In the genomic region with DNA sequence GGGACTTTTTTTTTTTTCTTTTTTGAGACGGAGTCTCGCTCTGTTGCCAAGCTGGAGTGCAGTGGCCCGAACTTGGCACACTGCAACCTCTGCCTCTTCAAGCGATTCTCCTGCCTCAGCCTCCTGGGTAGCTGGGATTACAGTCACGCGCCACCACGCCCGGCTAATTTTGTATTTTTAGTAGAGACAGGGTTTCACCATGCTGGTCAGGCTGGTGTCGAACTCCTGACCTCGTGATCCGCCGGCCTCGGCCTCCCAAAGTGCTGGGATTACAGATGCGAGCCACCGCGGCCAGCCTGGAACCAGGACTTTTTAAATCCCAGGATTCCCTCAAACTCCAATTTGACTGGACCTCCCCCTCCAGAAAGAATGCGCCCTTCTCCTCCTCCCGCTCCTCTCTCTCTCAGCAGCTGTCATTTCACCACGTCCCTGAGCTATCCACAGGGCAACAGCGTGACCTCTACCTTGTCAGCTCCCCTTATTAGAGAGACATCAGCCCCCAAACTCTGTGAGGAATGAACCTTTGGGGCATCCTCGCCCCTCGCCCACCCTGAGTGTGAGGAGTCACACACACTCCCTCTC, we compare ENCODE assay signal across 8 cellular contexts. TPM values are rescaled to one million over a fixed set of nuclear protein-coding genes. Genes with fewer than 3 reads are reported as not detected.
A peak's percentile ranks its signal among the peaks of the same experiment; 100 is the strongest.
DNase-seq lines count a peak whose midpoint lies in the region; ATAC-seq, FAIRE-seq and TF ChIP-seq lines count a peak whose summit lies in the region.
"Not testable (repeated sequence)": the region's sequence is repeated elsewhere in the genome, so short reads cannot be mapped to it uniquely, and the experiment has no call there.

No MANE protein-coding gene starts in this region.

- not testable (repeated sequence) for H3K9me2 ChIP-seq in SU-DHL-6 (replicated peaks; ENCODE audit: insufficient read depth, low read length)

- H3K27me3 Mint-ChIP-seq in HFFc6 (ENCODE audit: insufficient read depth); activated naive CD8-positive, alpha-beta T cell treated with anti-CD3 and anti-CD28 coated beads, Interleukin-2, amount 10 ng/mL, durations not matched to agents 7 days and 5 days; nephron progenitor cell (ENCODE audit: low read depth, poor library complexity); stimulated activated naive CD8-positive, alpha-beta T cell treated with anti-CD3 and anti-CD28 coated beads, Interleukin-15, amount 100 ng/mL, for 72 hours: not testable (repeated sequence)
- peaks cover 22% of the 10 kb centered on the region for H3K27me3 Mint-ChIP-seq in endothelial cell (ENCODE audit: unreplicated experiment)

- H3K36me3 Mint-ChIP-seq in HFFc6 (ENCODE audit: low read depth) (peaks cover 40% of the 10 kb centered on the region), endothelial cell (ENCODE audit: low read depth, unreplicated experiment) (peaks cover 50% of the 10 kb centered on the region), nephron progenitor cell (ENCODE audit: low read depth) (peaks cover 42% of the 10 kb centered on the region)
- peaks cover 50% of the 10 kb centered on the region for H3K36me3 Mint-ChIP-seq in activated naive CD8-positive, alpha-beta T cell treated with anti-CD3 and anti-CD28 coated beads, Interleukin-2, amount 10 ng/mL, durations not matched to agents 7 days and 5 days

- H4K20me1 ChIP-seq in SU-DHL-6 (ENCODE audit: low read depth, low read length); keratinocyte (ENCODE audit: control insufficient read depth, extremely low read depth, insufficient read depth, low read length): not testable (repeated sequence)

- H3K4me2 ChIP-seq in SU-DHL-6 (ENCODE audit: low read depth, low read length, poor library complexity, severe bottlenecking), result peak overlapping the region; percentile 91
- H3K4me2 ChIP-seq in keratinocyte (ENCODE audit: control insufficient read depth, extremely low read depth, insufficient read depth, low read depth, low read length), result peak overlapping the region; percentile 95

- not testable (repeated sequence) for H3K27me3 ChIP-seq in SU-DHL-6 (ENCODE audit: low read length); keratinocyte (ENCODE audit: control insufficient read depth, extremely low read depth, insufficient read depth, low read length)

- H3K9me1 ChIP-seq in keratinocyte (ENCODE audit: control insufficient read depth, extremely low read depth, insufficient read depth, low read length), result not testable (repeated sequence)

- POLR2A ChIA-PET in activated naive CD8-positive, alpha-beta T cell treated with anti-CD3 and anti-CD28 coated beads, Interleukin-2, amount 10 ng/mL, durations not matched to agents 7 days and 5 days (lab: Charles Lee), result interaction anchor here (3.1 to 8.4 kb wide), 7 partner anchors 8 to 59 kb away, joined by 12 to 145 read pairs (median 57); partner anchors contain the start of genes MYL6, MYL6B, RPL41 and SMARCC2

- not testable (repeated sequence) for H3K9me3 Mint-ChIP-seq in HFFc6; activated naive CD8-positive, alpha-beta T cell treated with anti-CD3 and anti-CD28 coated beads, Interleukin-2, amount 10 ng/mL, durations not matched to agents 7 days and 5 days; endothelial cell (ENCODE audit: unreplicated experiment); nephron progenitor cell; stimulated activated naive CD8-positive, alpha-beta T cell treated with anti-CD3 and anti-CD28 coated beads, Interleukin-15, amount 100 ng/mL, for 72 hours

- H3K4me3 ChIP-seq in AG10803 (ENCODE audit: low read length) (peak overlapping the region; percentile 92), SU-DHL-6 (ENCODE audit: insufficient read depth, low read length, poor library complexity, severe bottlenecking) (peak overlapping the region; percentile 80), keratinocyte (ENCODE audit: control insufficient read depth in 2 of 3, extremely low read depth in 1 of 3, insufficient read depth in 2 of 3, low read depth in 1 of 3, low read length in 3 of 3) (peak overlapping the region in 2 of 3 experiments; percentile 94 to 96)

- not testable (repeated sequence) for H2AFZ ChIP-seq in SU-DHL-6 (ENCODE audit: low read depth, low read length, severe bottlenecking); keratinocyte (ENCODE audit: control insufficient read depth, low read length)

- not testable (repeated sequence) for FAIRE-seq in keratinocyte (lab: Jason Lieb, UNC)

- H3K9ac ChIP-seq in SU-DHL-6 (ENCODE audit: low read length) (peak overlapping the region; percentile 87), keratinocyte (ENCODE audit: control insufficient read depth, extremely low read depth, insufficient read depth, low read length) (peak overlapping the region; percentile 91)

- peak overlapping the region; percentile 93 for H3K4me3 Mint-ChIP-seq in HFFc6
- H3K4me3 Mint-ChIP-seq in activated naive CD8-positive, alpha-beta T cell treated with anti-CD3 and anti-CD28 coated beads, Interleukin-2, amount 10 ng/mL, durations not matched to agents 7 days and 5 days, result peak overlapping the region; percentile 100
- H3K4me3 Mint-ChIP-seq in endothelial cell (ENCODE audit: unreplicated experiment), result peak overlapping the region; percentile 98
- peak overlapping the region; percentile 92 for H3K4me3 Mint-ChIP-seq in nephron progenitor cell
- H3K4me3 Mint-ChIP-seq in stimulated activated naive CD8-positive, alpha-beta T cell treated with anti-CD3 and anti-CD28 coated beads, Interleukin-15, amount 100 ng/mL, for 72 hours, result peak overlapping the region; percentile 96 to 99

- not testable (repeated sequence) for H3K9me3 ChIP-seq in SU-DHL-6 (ENCODE audit: insufficient read depth, low read length); keratinocyte (ENCODE audit: control insufficient read depth, low read depth, low read length)

- ATAC-seq in activated naive CD8-positive, alpha-beta T cell treated with anti-CD3 and anti-CD28 coated beads, Interleukin-2, amount 10 ng/mL, durations not matched to agents 7 days and 5 days (ENCODE audit: low read depth); stimulated activated naive CD8-positive, alpha-beta T cell treated with anti-CD3 and anti-CD28 coated beads, Interleukin-15, amount 100 ng/mL, for 72 hours: not testable (repeated sequence)

- peaks cover 41% of the 10 kb centered on the region for H3K4me1 Mint-ChIP-seq in HFFc6 (ENCODE audit: low read depth)
- H3K4me1 Mint-ChIP-seq in activated naive CD8-positive, alpha-beta T cell treated with anti-CD3 and anti-CD28 coated beads, Interleukin-2, amount 10 ng/mL, durations not matched to agents 7 days and 5 days, result peaks cover 51% of the 10 kb centered on the region
- H3K4me1 Mint-ChIP-seq in endothelial cell (ENCODE audit: unreplicated experiment), result peaks cover 49% of the 10 kb centered on the region
- H3K4me1 Mint-ChIP-seq in nephron progenitor cell, result peaks cover 44% of the 10 kb centered on the region
- H3K4me1 Mint-ChIP-seq in stimulated activated naive CD8-positive, alpha-beta T cell treated with anti-CD3 and anti-CD28 coated beads, Interleukin-15, amount 100 ng/mL, for 72 hours, result peaks cover 78% of the 10 kb centered on the region

- TF ChIP-seq CTCF in AG10803 (conservative IDR thresholded peaks at IDR 0.05; ENCODE audit: low read length); HFFc6 (IDR thresholded peaks at IDR 0.05); SU-DHL-6 (IDR thresholded peaks at IDR 0.05; ENCODE audit: insufficient read depth, low read length, poor library complexity, severe bottlenecking); endothelial cell (IDR thresholded peaks at IDR 0.05; ENCODE audit: unreplicated experiment); keratinocyte (optimal IDR thresholded peaks at IDR 0.05 in 1 of 3, IDR thresholded peaks at IDR 0.05 in 1 of 3, conservative IDR thresholded peaks at IDR 0.05 in 1 of 3; ENCODE audit: extremely low read depth in 1 of 3, insufficient read depth in 2 of 3, low read length in 3 of 3); nephron progenitor cell (IDR thresholded peaks at IDR 0.05): not testable (repeated sequence)

- peaks cover 21% of the 10 kb centered on the region for H3K4me1 ChIP-seq in keratinocyte (ENCODE audit: control insufficient read depth, extremely low read depth, insufficient read depth, low read length)

- dilution Hi-C loops in keratinocyte (cut with MboI; ENCODE audit: extremely low pct_ligation_motif_present, low sequenced_read_pairs), result loop anchor here (10.0 kb wide), 1 partner anchor 45 kb away; no protein-coding TSS in a partner anchor

- H3F3A ChIP-seq in SU-DHL-6 (ENCODE audit: insufficient read depth), result peaks cover 15% of the 10 kb centered on the region

- H3K36me3 ChIP-seq in SU-DHL-6 (ENCODE audit: low read length), result not testable (repeated sequence)
- peaks cover 32 to 36% of the 10 kb centered on the region in 2 experiments for H3K36me3 ChIP-seq in keratinocyte (ENCODE audit: control insufficient read depth in 2 of 2, extremely low read depth in 1 of 2, insufficient read depth in 2 of 2, low read length in 2 of 2)

- H3K27ac ChIP-seq in SU-DHL-6 (ENCODE audit: low read depth, low read length), result peak overlapping the region; percentile 61
- H3K27ac ChIP-seq in keratinocyte (ENCODE audit: control insufficient read depth, insufficient read depth, low read length), result not testable (repeated sequence)

- peaks cover 15% of the 10 kb centered on the region; the same call in 1 of the 2 replicates for H3K79me2 ChIP-seq in SU-DHL-6 (ENCODE audit: insufficient read depth, low read length)
- H3K79me2 ChIP-seq in keratinocyte (ENCODE audit: control insufficient read depth, insufficient read depth, low read length), result peaks cover 21% of the 10 kb centered on the region

- H3K27ac Mint-ChIP-seq in HFFc6 (peak overlapping the region; percentile 94), endothelial cell (ENCODE audit: unreplicated experiment) (peak overlapping the region; percentile 59)
- H3K27ac Mint-ChIP-seq in activated naive CD8-positive, alpha-beta T cell treated with anti-CD3 and anti-CD28 coated beads, Interleukin-2, amount 10 ng/mL, durations not matched to agents 7 days and 5 days, result peak overlapping the region; percentile 97
- H3K27ac Mint-ChIP-seq in nephron progenitor cell, result not testable (repeated sequence)
- H3K27ac Mint-ChIP-seq in stimulated activated naive CD8-positive, alpha-beta T cell treated with anti-CD3 and anti-CD28 coated beads, Interleukin-15, amount 100 ng/mL, for 72 hours, result peak overlapping the region; percentile 7 to 16

- not testable (repeated sequence) for DNase-seq in AG10803 (ENCODE audit: low read depth); HFFc6; activated naive CD8-positive, alpha-beta T cell treated with anti-CD3 and anti-CD28 coated beads, Interleukin-2, amount 10 ng/mL, durations not matched to agents 7 days and 5 days; endothelial cell (ENCODE audit: low spot score); keratinocyte (ENCODE audit: low read depth, low spot score); nephron progenitor cell; stimulated activated naive CD8-positive, alpha-beta T cell treated with anti-CD3 and anti-CD28 coated beads, Interleukin-15, amount 100 ng/mL, for 72 hours

RNA-seq across cellular contexts. Expression of gene ESYT1, which starts 1.9 kb away (rescaled TPM):
- 100 to 1,000 TPM; 136 to 174 (median 151) TPM for total RNA-seq in HFFc6 (2021; fragmentation: NEBNext Ultra II Directional; extraction: Animal tissue kit (Norgen Biotek cat#: 25700))
- total RNA-seq in activated naive CD8-positive, alpha-beta T cell treated with anti-CD3 and anti-CD28 coated beads, Interleukin-2, amount 10 ng/mL, durations not matched to agents 7 days and 5 days, result 100 to 1,000 TPM; 251 TPM
- 302 TPM for total RNA-seq in endothelial cell (ENCODE audit: unreplicated experiment)
- polyA plus RNA-seq in keratinocyte, result 140 to 205 TPM (median 141 TPM) in 3 replicates
- 14.0 TPM for polyA plus RNA-seq in keratinocyte (2011; ENCODE audit: low read depth)
- polyA plus RNA-seq in keratinocyte (2011; cell fraction: cytosol; rRNA removed), result 64.9 and 65.2 TPM in 2 replicates
- polyA plus RNA-seq in keratinocyte (2011; cell fraction: nucleus; rRNA removed), result 375 and 378 TPM in 2 replicates
- polyA plus RNA-seq in keratinocyte (2012; ENCODE audit: low replicate concordance), result 47.7 and 113 TPM in 2 replicates
- polyA minus RNA-seq in keratinocyte, result 263 to 371 TPM (median 328 TPM) in 3 replicates
- polyA minus RNA-seq in keratinocyte (2011; cell fraction: cytosol; rRNA and poly(A)+ RNA removed), result 167 TPM
- 386 and 463 TPM in 2 replicates for polyA minus RNA-seq in keratinocyte (2011; cell fraction: nucleus; rRNA and poly(A)+ RNA removed)

RNA-seq across cellular contexts. Expression of gene ZC3H10, which starts 11.9 kb away (rescaled TPM):
- 1 to 10 TPM; 3.3 to 4.7 (median 3.8) TPM for total RNA-seq in HFFc6 (2021; fragmentation: NEBNext Ultra II Directional; extraction: Animal tissue kit (Norgen Biotek cat#: 25700))
- 10 to 100 TPM; 10.6 to 12.0 TPM for total RNA-seq in activated naive CD8-positive, alpha-beta T cell treated with anti-CD3 and anti-CD28 coated beads, Interleukin-2, amount 10 ng/mL, durations not matched to agents 7 days and 5 days
- 10.4 TPM for total RNA-seq in endothelial cell (ENCODE audit: unreplicated experiment)
- polyA plus RNA-seq in keratinocyte, result 0.81 to 1.0 TPM (median 0.85 TPM) in 3 replicates
- 0.89 TPM for polyA plus RNA-seq in keratinocyte (2011; ENCODE audit: low read depth)
- polyA plus RNA-seq in keratinocyte (2011; cell fraction: cytosol; rRNA removed), result 0.43 and 0.44 TPM in 2 replicates
- 1.1 and 1.2 TPM in 2 replicates for polyA plus RNA-seq in keratinocyte (2011; cell fraction: nucleus; rRNA removed)
- polyA plus RNA-seq in keratinocyte (2012; ENCODE audit: low replicate concordance), result 1.0 and 1.2 TPM in 2 replicates
- 0.96 to 3.8 TPM (median 3.7 TPM) in 3 replicates for polyA minus RNA-seq in keratinocyte
- 0.58 TPM for polyA minus RNA-seq in keratinocyte (2011; cell fraction: cytosol; rRNA and poly(A)+ RNA removed)
- polyA minus RNA-seq in keratinocyte (2011; cell fraction: nucleus; rRNA and poly(A)+ RNA removed), result 0.95 and 1.2 TPM in 2 replicates

RNA-seq across cellular contexts. Expression of gene RPL41, which starts 13.6 kb away (rescaled TPM):
- 1,000 to 10,000 TPM; 2,722 to 3,464 (median 3,292) TPM for total RNA-seq in HFFc6 (2021; fragmentation: NEBNext Ultra II Directional; extraction: Animal tissue kit (Norgen Biotek cat#: 25700))
- 1,000 to 10,000 TPM; 4,462 to 4,551 TPM for total RNA-seq in activated naive CD8-positive, alpha-beta T cell treated with anti-CD3 and anti-CD28 coated beads, Interleukin-2, amount 10 ng/mL, durations not matched to agents 7 days and 5 days
- total RNA-seq in endothelial cell (ENCODE audit: unreplicated experiment), result 3,242 TPM
- polyA plus RNA-seq in keratinocyte, result 7,566 to 10,481 TPM (median 10,062 TPM) in 3 replicates
- polyA plus RNA-seq in keratinocyte (2011; ENCODE audit: low read depth), result 3,262 TPM
- 13,641 and 15,426 TPM in 2 replicates for polyA plus RNA-seq in keratinocyte (2011; cell fraction: cytosol; rRNA removed)
- 4,005 and 4,039 TPM in 2 replicates for polyA plus RNA-seq in keratinocyte (2011; cell fraction: nucleus; rRNA removed)
- polyA plus RNA-seq in keratinocyte (2012; ENCODE audit: low replicate concordance), result 7,260 and 8,127 TPM in 2 replicates
- 1,408 to 2,195 TPM (median 1,503 TPM) in 3 replicates for polyA minus RNA-seq in keratinocyte
- 1,298 TPM for polyA minus RNA-seq in keratinocyte (2011; cell fraction: cytosol; rRNA and poly(A)+ RNA removed)
- 272 and 374 TPM in 2 replicates for polyA minus RNA-seq in keratinocyte (2011; cell fraction: nucleus; rRNA and poly(A)+ RNA removed)

RNA-seq across cellular contexts. Expression of gene MYL6B, which starts 22.4 kb away (rescaled TPM):
- 100 to 1,000 TPM in 5 of 6 experiments, 10 to 100 TPM in 1; 84.5 to 119 (median 108) TPM for total RNA-seq in HFFc6 (2021; fragmentation: NEBNext Ultra II Directional; extraction: Animal tissue kit (Norgen Biotek cat#: 25700))
- 10 to 100 TPM; 46.6 to 47.8 TPM for total RNA-seq in activated naive CD8-positive, alpha-beta T cell treated with anti-CD3 and anti-CD28 coated beads, Interleukin-2, amount 10 ng/mL, durations not matched to agents 7 days and 5 days
- total RNA-seq in endothelial cell (ENCODE audit: unreplicated experiment), result 170 TPM
- polyA plus RNA-seq in keratinocyte, result 42.3 to 44.9 TPM (median 44.9 TPM) in 3 replicates
- 13.2 TPM for polyA plus RNA-seq in keratinocyte (2011; ENCODE audit: low read depth)
- polyA plus RNA-seq in keratinocyte (2011; cell fraction: cytosol; rRNA removed), result 27.5 and 46.7 TPM in 2 replicates
- 15.4 and 19.3 TPM in 2 replicates for polyA plus RNA-seq in keratinocyte (2011; cell fraction: nucleus; rRNA removed)
- 10.7 and 62.3 TPM in 2 replicates for polyA plus RNA-seq in keratinocyte (2012; ENCODE audit: low replicate concordance)
- 15.8 to 39.8 TPM (median 21.1 TPM) in 3 replicates for polyA minus RNA-seq in keratinocyte
- polyA minus RNA-seq in keratinocyte (2011; cell fraction: cytosol; rRNA and poly(A)+ RNA removed), result 25.9 TPM
- 3.8 and 4.3 TPM in 2 replicates for polyA minus RNA-seq in keratinocyte (2011; cell fraction: nucleus; rRNA and poly(A)+ RNA removed)

RNA-seq across cellular contexts. Expression of gene PA2G4, which starts 25.6 kb away (rescaled TPM):
- total RNA-seq in HFFc6 (2021; fragmentation: NEBNext Ultra II Directional; extraction: Animal tissue kit (Norgen Biotek cat#: 25700)), result 100 to 1,000 TPM; 144 to 190 (median 177) TPM
- 100 to 1,000 TPM; 226 to 227 TPM for total RNA-seq in activated naive CD8-positive, alpha-beta T cell treated with anti-CD3 and anti-CD28 coated beads, Interleukin-2, amount 10 ng/mL, durations not matched to agents 7 days and 5 days
- total RNA-seq in endothelial cell (ENCODE audit: unreplicated experiment), result 84.3 TPM
- polyA plus RNA-seq in keratinocyte, result 247 to 505 TPM (median 480 TPM) in 3 replicates
- polyA plus RNA-seq in keratinocyte (2011; ENCODE audit: low read depth), result 147 TPM
- polyA plus RNA-seq in keratinocyte (2011; cell fraction: cytosol; rRNA removed), result 318 and 422 TPM in 2 replicates
- polyA plus RNA-seq in keratinocyte (2011; cell fraction: nucleus; rRNA removed), result 225 and 331 TPM in 2 replicates
- 153 and 296 TPM in 2 replicates for polyA plus RNA-seq in keratinocyte (2012; ENCODE audit: low replicate concordance)
- 43.9 to 207 TPM (median 82.7 TPM) in 3 replicates for polyA minus RNA-seq in keratinocyte
- 155 TPM for polyA minus RNA-seq in keratinocyte (2011; cell fraction: cytosol; rRNA and poly(A)+ RNA removed)
- 48.2 and 81.0 TPM in 2 replicates for polyA minus RNA-seq in keratinocyte (2011; cell fraction: nucleus; rRNA and poly(A)+ RNA removed)
